In genomic region chr4:1854752-1855151, GRCh38 we compare ENCODE assay signal across 9 cellular contexts. TPM values are rescaled to one million over a fixed set of nuclear protein-coding genes. Genes with fewer than 3 reads are reported as not detected.
DNase-seq lines count a peak whose midpoint lies in the region; ATAC-seq, FAIRE-seq and TF ChIP-seq lines count a peak whose summit lies in the region.
"Had no signal": no experiment of that assay in that cellular context is flagged by ENCODE, and none has a peak within 500 bp of the region (broad histone marks: within the 10 kb centered on the region; RNA-seq: fewer than 3 reads in every experiment).

No MANE protein-coding gene starts in this region.

- peak overlapping the region; percentile 57 to 87 for H3K27ac Mint-ChIP-seq in natural killer cell treated with Interleukin-12 subunit alpha and Interleukin-12 subunit beta and Interleukin-15 and Interleukin-18, amount 100 ng/mL, for 72 hours

- no peaks in the 10 kb centered on the region for H3K9me3 Mint-ChIP-seq in natural killer cell treated with Interleukin-12 subunit alpha and Interleukin-12 subunit beta and Interleukin-15 and Interleukin-18, amount 100 ng/mL, for 72 hours

- H2AFZ ChIP-seq in Karpas-422 (ENCODE audit: low read length) = no peak overlapping the region

- H3K27ac ChIP-seq in Karpas-422 (ENCODE audit: low read length) = peak overlapping the region; percentile 50; the same call in 1 of the 2 replicates
- H3K27ac ChIP-seq in colonic mucosa = no peak overlapping the region

- H3K36me3 Mint-ChIP-seq in natural killer cell treated with Interleukin-12 subunit alpha and Interleukin-12 subunit beta and Interleukin-15 and Interleukin-18, amount 100 ng/mL, for 72 hours = no peaks in the 10 kb centered on the region

- H3K36me3 ChIP-seq in BE2C (peaks cover 11% of the 10 kb centered on the region), Karpas-422 (ENCODE audit: insufficient read depth, low read length) (peaks cover 8% of the 10 kb centered on the region; the same call in 1 of the 2 replicates), colonic mucosa (no peaks in the 10 kb centered on the region)

- peaks cover 3% of the 10 kb centered on the region; the same call in 1 of the 2 replicates for H3K4me1 ChIP-seq in BE2C
- peaks cover 49% of the 10 kb centered on the region for H3K4me1 ChIP-seq in Karpas-422 (ENCODE audit: low read length)
- H3K4me1 ChIP-seq in colonic mucosa = peaks cover 10% of the 10 kb centered on the region

- H4K20me1 ChIP-seq in Karpas-422 (ENCODE audit: insufficient read depth, low read depth, low read length) = peaks cover 31% of the 10 kb centered on the region

- H3K27me3 ChIP-seq in BE2C (no peaks in the 10 kb centered on the region), Karpas-422 (ENCODE audit: low read length) (no peaks in the 10 kb centered on the region), colonic mucosa (no peaks in the 10 kb centered on the region)

- no peaks in the 10 kb centered on the region for H3K9me2 ChIP-seq in Karpas-422 (replicated peaks; ENCODE audit: insufficient read depth, low read length)

- peaks cover 26 to 32% of the 10 kb centered on the region in 2 donors for H3K4me1 Mint-ChIP-seq in natural killer cell treated with Interleukin-12 subunit alpha and Interleukin-12 subunit beta and Interleukin-15 and Interleukin-18, amount 100 ng/mL, for 72 hours (ENCODE audit: low read depth in 2 of 2)

- H3K27me3 Mint-ChIP-seq in natural killer cell treated with Interleukin-12 subunit alpha and Interleukin-12 subunit beta and Interleukin-15 and Interleukin-18, amount 100 ng/mL, for 72 hours = no peaks in the 10 kb centered on the region

- no peak for FAIRE-seq in RCC 7860 (lab: Jason Lieb, UNC)

- peak overlapping the region; percentile 84 for H3K4me3 Mint-ChIP-seq in natural killer cell treated with Interleukin-12 subunit alpha and Interleukin-12 subunit beta and Interleukin-15 and Interleukin-18, amount 100 ng/mL, for 72 hours

- no peak for ATAC-seq in natural killer cell treated with Interleukin-12 subunit alpha and Interleukin-12 subunit beta and Interleukin-15 and Interleukin-18, amount 100 ng/mL, for 72 hours
- ATAC-seq in HG02763 (IDR thresholded peaks at IDR 0.05; ENCODE audit: unreplicated experiment) (no peak), esophagus mucosa (no peak)

- peak overlapping the region; percentile 90 for H3K4me2 ChIP-seq in Karpas-422 (ENCODE audit: low read depth, low read length, poor library complexity, severe bottlenecking)

- DNase-seq in BE2C = no peak
- DNase-seq in Karpas-422 = no peak
- DNase-seq in colonic mucosa = no peak
- no peak for DNase-seq in natural killer cell treated with Interleukin-12 subunit alpha and Interleukin-12 subunit beta and Interleukin-15 and Interleukin-18, amount 100 ng/mL, for 72 hours (ENCODE audit: low spot score)
- DNase-seq in anterior cingulate cortex (lab: John Stamatoyannopoulos, UW) = no peak
- no peak for DNase-seq in RCC 7860 (ENCODE audit: low spot score)
- DNase-seq: occipital lobe had no signal

- TF ChIP-seq CTCF in BE2C (IDR thresholded peaks at IDR 0.05; ENCODE audit: low read depth, low read length) = no peak
- TF ChIP-seq CTCF in colonic mucosa (IDR thresholded peaks at IDR 0.05) = no peak

- H3K9me3 ChIP-seq in BE2C (no peaks in the 10 kb centered on the region), Karpas-422 (ENCODE audit: low read length) (no peaks in the 10 kb centered on the region), colonic mucosa (no peaks in the 10 kb centered on the region)

- H3K9ac ChIP-seq in Karpas-422 (ENCODE audit: low read length) = peak overlapping the region; percentile 91
- H3K9ac ChIP-seq in colonic mucosa (ENCODE audit: low read depth in 2 of 2, low read length in 2 of 2) = peak overlapping the region in 1 of 2 donors; percentile 88

- H3K4me3 ChIP-seq in BE2C (ENCODE audit: low read depth, low read length) (peak overlapping the region; percentile 86), Karpas-422 (ENCODE audit: low read length) (peak overlapping the region; percentile 91), colonic mucosa (peak overlapping the region; percentile 72)

- H3K79me2 ChIP-seq in Karpas-422 (ENCODE audit: low read length) = peaks cover 70% of the 10 kb centered on the region

- intact Hi-C loops in colonic mucosa (cut with DNase I) = loop anchor here (10.0 kb wide), 1 partner anchor 50 kb away; no protein-coding TSS in a partner anchor

RNA-seq across cellular contexts. Expression of gene LETM1, which starts 1.2 kb away (rescaled TPM):
- polyA plus RNA-seq in BE2C (2012; ENCODE audit: insufficient read depth, insufficient read length, low read depth) = 74.3 TPM
- total RNA-seq in Karpas-422 (2014; rRNA removed; shearing (Covaris generic); ENCODE audit: low replicate concordance) = 25.2 and 75.1 TPM in 2 replicates
- total RNA-seq in colonic mucosa (100 to 1,000 TPM in 1 of 2 donors, 10 to 100 TPM in 1; 76.2 to 139 TPM), esophagus mucosa (55.0 TPM)
- total RNA-seq in natural killer cell treated with Interleukin-12 subunit alpha and Interleukin-12 subunit beta and Interleukin-15 and Interleukin-18, amount 100 ng/mL, for 72 hours = 100 to 1,000 TPM in 1 of 2 donors, 10 to 100 TPM in 1; 64.5 to 129 TPM

RNA-seq across cellular contexts. Expression of gene NSD2, which starts 16.4 kb away (rescaled TPM):
- polyA plus RNA-seq in BE2C (2012; ENCODE audit: insufficient read depth, insufficient read length, low read depth) = 28.5 TPM
- total RNA-seq in Karpas-422 (2014; rRNA removed; shearing (Covaris generic); ENCODE audit: low replicate concordance) = 54.9 and 64.9 TPM in 2 replicates
- total RNA-seq in colonic mucosa = 100 to 1,000 TPM in 1 of 2 donors, 10 to 100 TPM in 1; 80.1 to 176 TPM
- 100 to 1,000 TPM; 127 to 375 TPM for total RNA-seq in natural killer cell treated with Interleukin-12 subunit alpha and Interleukin-12 subunit beta and Interleukin-15 and Interleukin-18, amount 100 ng/mL, for 72 hours
- total RNA-seq in esophagus mucosa = 42.7 TPM
